Comparison of ENCODE assay signal across 1 cellular context in genomic region chr10:48437546-48437945, GRCh38.
TF ChIP-seq lines count a peak whose summit lies in the region.

No MANE protein-coding gene starts in this region.

TF ChIP-seq in IMR-90, 13 proteins besides CTCF, POLR2A, EP300 and RAD21 (continued from another document):
- TF ChIP-seq FOS (IDR thresholded peaks at IDR 0.05; ENCODE audit: low read depth, low read length) (no peak), SMC3 (IDR thresholded peaks at IDR 0.05; ENCODE audit: low read depth, low read length) (no peak), MXI1 (IDR thresholded peaks at IDR 0.05; ENCODE audit: borderline replicate concordance, low read depth, low read length) (no peak), CEBPB (IDR thresholded peaks at IDR 0.05; ENCODE audit: low read depth, low read length) (no peak)
